16 cellular contexts compared by ENCODE assay signal in genomic region chr10:5462841-5463293, GRCh38. TPM values are rescaled to one million over a fixed set of nuclear protein-coding genes. Genes with fewer than 3 reads are reported as not detected.
"Had no signal": no experiment of that assay in that cellular context is flagged by ENCODE, and none has a peak within 500 bp of the region (broad histone marks: within the 10 kb centered on the region; RNA-seq: fewer than 3 reads in every experiment).

No MANE protein-coding gene starts in this region.

- H3K27me3 ChIP-seq: cardiac muscle cell, foreskin keratinocyte, heart left ventricle, sigmoid colon, vagina had no signal

- H3K4me1 Mint-ChIP-seq: activated T-helper 17 cell treated with anti-CD3 and anti-CD28 coated beads, Interleukin-2, amount 50 U/mL, for 72 hours had no signal

- H3K27ac ChIP-seq: cardiac muscle cell, heart left ventricle, vagina had no signal

- H3K9me3 ChIP-seq: sigmoid colon, vagina had no signal

- H3K27me3 Mint-ChIP-seq: activated T-helper 17 cell treated with anti-CD3 and anti-CD28 coated beads, Interleukin-2, amount 50 U/mL, for 72 hours had no signal

- H3K9me3 Mint-ChIP-seq: activated T-helper 17 cell treated with anti-CD3 and anti-CD28 coated beads, Interleukin-2, amount 50 U/mL, for 72 hours had no signal

- H3K4me3 Mint-ChIP-seq: activated T-helper 17 cell treated with anti-CD3 and anti-CD28 coated beads, Interleukin-2, amount 50 U/mL, for 72 hours; T-cell had no signal

- H3K4me3 ChIP-seq: cardiac muscle cell, heart left ventricle, sigmoid colon, vagina had no signal

- H3K27ac Mint-ChIP-seq: activated T-helper 17 cell treated with anti-CD3 and anti-CD28 coated beads, Interleukin-2, amount 50 U/mL, for 72 hours; T-cell had no signal

- DNase-seq: activated CD4-positive, CD25-positive, alpha-beta regulatory T cell treated with anti-CD3 and anti-CD28 coated beads, Interleukin-2, amount 50 U/mL, for 72 hours; activated naive CD4-positive, alpha-beta T cell treated with Interleukin-2 at 50 U/mL for 16 hours; activated T-cell treated with anti-CD3 and anti-CD28 coated beads for 4 hours; heart left ventricle; sigmoid colon; stimulated activated CD4-positive, alpha-beta T cell treated with anti-CD3 and anti-CD28 coated beads, Interleukin-12 subunit alpha, Interleukin-12 subunit beta, amount 100 ng/mL, for 4 hours; stimulated activated CD4-positive, alpha-beta T cell treated with anti-CD3 and anti-CD28 coated beads, Interleukin-2, amount 100 ng/mL, for 24 hours; T-cell; T1000 had no signal

RNA-seq across cellular contexts. Expression of gene CALML5, which starts 36.5 kb away (rescaled TPM):
- total RNA-seq: activated T-helper 17 cell treated with anti-CD3 and anti-CD28 coated beads, Interleukin-2, amount 50 U/mL, for 72 hours; cardiac muscle cell; heart left ventricle; neural crest cell; osteocyte; pulmonary artery endothelial cell; sigmoid colon; T-cell had no signal
- polyA plus RNA-seq: cardiac muscle cell, heart left ventricle, sigmoid colon had no signal

RNA-seq across cellular contexts. Expression of gene TUBAL3, which starts 58.2 kb away (rescaled TPM):
- total RNA-seq: activated T-helper 17 cell treated with anti-CD3 and anti-CD28 coated beads, Interleukin-2, amount 50 U/mL, for 72 hours; cardiac muscle cell; neural crest cell; osteocyte; sigmoid colon; T-cell; vagina had no signal
- polyA plus RNA-seq: cardiac muscle cell had no signal
